In genomic region chr7:37040330-37040729, GRCh38 we compare ENCODE assay signal across 25 cellular contexts.
DNase-seq lines count a peak whose midpoint lies in the region; FAIRE-seq and TF ChIP-seq lines count a peak whose summit lies in the region.
"Had no signal": no experiment of that assay in that cellular context is flagged by ENCODE, and none has a peak within 500 bp of the region (broad histone marks: within the 10 kb centered on the region; RNA-seq: fewer than 3 reads in every experiment).

No MANE protein-coding gene starts in this region.

- in situ Hi-C loops in GM13977 (cut with MboI; ENCODE audit: low pct_unique_long_range_greater_than_20kb, low sequenced_read_pairs, unreplicated experiment), result no loop called here

- no peak overlapping the region for H3K4me3 ChIP-seq in fibroblast of villous mesenchyme (ENCODE audit: low read depth, low read length)
- H3K4me3 ChIP-seq: breast epithelium, gastrocnemius medialis, MG63, skin epidermis had no signal

- no peak for FAIRE-seq in HTR-8/SVneo (lab: Jason Lieb, UNC)
- FAIRE-seq: colon had no signal

- no peak for TF ChIP-seq CTCF in fibroblast of villous mesenchyme (IDR thresholded peaks at IDR 0.05; ENCODE audit: insufficient read depth, low read depth, low read length)
- no peak for TF ChIP-seq CTCF in GM13977 (IDR thresholded peaks at IDR 0.05; ENCODE audit: extremely low read depth, insufficient read depth, missing control alignments)

- DNase-seq in DMS153 (lab: John Stamatoyannopoulos, UW) (peak; percentile 44), NCI-H146 (lab: John Stamatoyannopoulos, UW) (peak; percentile 89), NCI-H748 (lab: John Stamatoyannopoulos, UW; ENCODE audit: unreplicated experiment) (peak; percentile 93), fibroblast of villous mesenchyme (ENCODE audit: low read depth) (peak; percentile 32), HTR-8/SVneo (ENCODE audit: insufficient read length, low spot score) (no peak), UCSD-AML1 (lab: John Stamatoyannopoulos, UW; ENCODE audit: unreplicated experiment) (no peak), GM13977 (ENCODE audit: low spot score) (no peak)
- DNase-seq in activated CD8-positive, alpha-beta memory T cell treated with anti-CD3 and anti-CD28 coated beads, Interleukin-2, amount 50 U/mL, for 4 hours, result no peak
- DNase-seq: activated CD4-positive, alpha-beta T cell treated with anti-CD3 and anti-CD28 coated beads, Interleukin-2, amount 10 ng/mL, durations not matched to agents 24 days and 14 days; activated naive CD4-positive, alpha-beta T cell treated with anti-CD3 and anti-CD28 coated beads, Interleukin-2, amount 10 ng/mL, durations not matched to agents 7 days and 5 days; amygdala; effector memory CD4-positive, alpha-beta T cell; gastrocnemius medialis; HCEC 1CT; hippocampal formation; immature natural killer cell; MG63; naive B cell; NCI-H187; NCI-H446 treated with DMSO at 0.1 percent for 48 hours; nucleus accumbens; trophoblast cell had no signal

Comparison
In these comparisons a context has a peak if more than half of its experiments do, and no peak if none do; other contexts are left out.
1. DNase-seq: peak in DMS153 (single experiment), NCI-H146 (single experiment), NCI-H748 (single experiment) and fibroblast of villous mesenchyme (single experiment); none in HTR-8/SVneo (single experiment), UCSD-AML1 (single experiment), GM13977 (single experiment) and activated CD8-positive, alpha-beta memory T cell treated with anti-CD3 and anti-CD28 coated beads, Interleukin-2, amount 50 U/mL, for 4 hours (single experiment).